In the genomic region with DNA sequence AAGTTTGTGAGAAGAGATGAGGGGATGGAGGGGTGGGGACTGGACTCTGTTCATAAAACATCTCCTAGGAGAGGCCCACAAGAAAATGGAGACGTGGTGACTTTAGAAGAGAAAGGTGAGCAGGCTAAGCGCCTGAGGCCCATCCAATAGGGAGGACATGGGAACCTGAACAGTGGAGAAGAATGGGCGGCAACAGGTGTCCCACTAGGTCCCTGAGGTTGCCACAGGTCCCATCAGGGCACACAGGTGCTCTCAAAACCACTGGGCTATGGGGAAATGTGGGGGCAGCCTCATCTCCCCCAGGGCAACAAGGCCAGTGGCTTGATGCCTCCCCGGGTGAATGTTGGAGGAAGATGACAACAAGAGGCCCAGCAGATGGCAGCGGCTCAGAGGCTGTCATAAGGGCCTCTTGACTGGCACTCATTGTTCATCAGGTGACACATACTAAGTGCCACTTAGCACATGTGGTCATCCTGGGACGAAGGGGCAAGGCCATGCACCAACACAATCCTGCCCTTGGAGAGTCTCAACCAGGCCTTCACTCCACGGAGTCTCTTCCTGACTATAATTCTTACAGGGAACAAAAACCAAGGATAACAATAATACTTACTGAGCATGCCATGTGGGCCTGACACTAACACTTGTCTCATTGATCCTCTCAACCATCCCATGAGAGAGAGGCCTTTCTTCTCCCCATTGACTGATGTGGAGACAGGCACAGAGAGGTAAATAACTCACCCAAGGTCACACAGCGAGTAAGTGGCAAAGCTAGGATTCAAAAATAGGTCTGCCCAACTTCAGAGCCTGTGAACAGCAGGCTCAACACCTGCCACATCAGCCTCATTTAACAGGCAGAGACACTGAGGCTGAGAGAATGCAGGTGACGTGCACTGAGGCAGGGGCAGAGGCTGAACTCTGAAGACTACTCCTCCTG, we compare ENCODE assay signal across 1 cellular context.
TF ChIP-seq lines count a peak whose summit lies in the region.

No MANE protein-coding gene starts in this region.

TF ChIP-seq in H1, 55 proteins besides CTCF, POLR2A, EP300 and RAD21:
- TF ChIP-seq CEBPB (IDR thresholded peaks at IDR 0.05; ENCODE audit: low read depth, low read length) (no peak), SAP30 (IDR thresholded peaks at IDR 0.05; ENCODE audit: insufficient read depth, insufficient replicate concordance, low read length) (no peak), SP1 (IDR thresholded peaks at IDR 0.05; ENCODE audit: low read depth, low read length) (no peak), SIRT6 (IDR thresholded peaks at IDR 0.05; ENCODE audit: low read length) (no peak), SRF (IDR thresholded peaks at IDR 0.05; ENCODE audit: low read depth, low read length) (no peak), RFX5 (IDR thresholded peaks at IDR 0.05; ENCODE audit: borderline replicate concordance, low read depth, low read length) (no peak), SIN3A (conservative IDR thresholded peaks at IDR 0.05 in 1 of 2, IDR thresholded peaks at IDR 0.05 in 1 of 2; ENCODE audit: low read depth in 1 of 2, low read length in 2 of 2) (no peak)
- TF ChIP-seq, protein P1, sequence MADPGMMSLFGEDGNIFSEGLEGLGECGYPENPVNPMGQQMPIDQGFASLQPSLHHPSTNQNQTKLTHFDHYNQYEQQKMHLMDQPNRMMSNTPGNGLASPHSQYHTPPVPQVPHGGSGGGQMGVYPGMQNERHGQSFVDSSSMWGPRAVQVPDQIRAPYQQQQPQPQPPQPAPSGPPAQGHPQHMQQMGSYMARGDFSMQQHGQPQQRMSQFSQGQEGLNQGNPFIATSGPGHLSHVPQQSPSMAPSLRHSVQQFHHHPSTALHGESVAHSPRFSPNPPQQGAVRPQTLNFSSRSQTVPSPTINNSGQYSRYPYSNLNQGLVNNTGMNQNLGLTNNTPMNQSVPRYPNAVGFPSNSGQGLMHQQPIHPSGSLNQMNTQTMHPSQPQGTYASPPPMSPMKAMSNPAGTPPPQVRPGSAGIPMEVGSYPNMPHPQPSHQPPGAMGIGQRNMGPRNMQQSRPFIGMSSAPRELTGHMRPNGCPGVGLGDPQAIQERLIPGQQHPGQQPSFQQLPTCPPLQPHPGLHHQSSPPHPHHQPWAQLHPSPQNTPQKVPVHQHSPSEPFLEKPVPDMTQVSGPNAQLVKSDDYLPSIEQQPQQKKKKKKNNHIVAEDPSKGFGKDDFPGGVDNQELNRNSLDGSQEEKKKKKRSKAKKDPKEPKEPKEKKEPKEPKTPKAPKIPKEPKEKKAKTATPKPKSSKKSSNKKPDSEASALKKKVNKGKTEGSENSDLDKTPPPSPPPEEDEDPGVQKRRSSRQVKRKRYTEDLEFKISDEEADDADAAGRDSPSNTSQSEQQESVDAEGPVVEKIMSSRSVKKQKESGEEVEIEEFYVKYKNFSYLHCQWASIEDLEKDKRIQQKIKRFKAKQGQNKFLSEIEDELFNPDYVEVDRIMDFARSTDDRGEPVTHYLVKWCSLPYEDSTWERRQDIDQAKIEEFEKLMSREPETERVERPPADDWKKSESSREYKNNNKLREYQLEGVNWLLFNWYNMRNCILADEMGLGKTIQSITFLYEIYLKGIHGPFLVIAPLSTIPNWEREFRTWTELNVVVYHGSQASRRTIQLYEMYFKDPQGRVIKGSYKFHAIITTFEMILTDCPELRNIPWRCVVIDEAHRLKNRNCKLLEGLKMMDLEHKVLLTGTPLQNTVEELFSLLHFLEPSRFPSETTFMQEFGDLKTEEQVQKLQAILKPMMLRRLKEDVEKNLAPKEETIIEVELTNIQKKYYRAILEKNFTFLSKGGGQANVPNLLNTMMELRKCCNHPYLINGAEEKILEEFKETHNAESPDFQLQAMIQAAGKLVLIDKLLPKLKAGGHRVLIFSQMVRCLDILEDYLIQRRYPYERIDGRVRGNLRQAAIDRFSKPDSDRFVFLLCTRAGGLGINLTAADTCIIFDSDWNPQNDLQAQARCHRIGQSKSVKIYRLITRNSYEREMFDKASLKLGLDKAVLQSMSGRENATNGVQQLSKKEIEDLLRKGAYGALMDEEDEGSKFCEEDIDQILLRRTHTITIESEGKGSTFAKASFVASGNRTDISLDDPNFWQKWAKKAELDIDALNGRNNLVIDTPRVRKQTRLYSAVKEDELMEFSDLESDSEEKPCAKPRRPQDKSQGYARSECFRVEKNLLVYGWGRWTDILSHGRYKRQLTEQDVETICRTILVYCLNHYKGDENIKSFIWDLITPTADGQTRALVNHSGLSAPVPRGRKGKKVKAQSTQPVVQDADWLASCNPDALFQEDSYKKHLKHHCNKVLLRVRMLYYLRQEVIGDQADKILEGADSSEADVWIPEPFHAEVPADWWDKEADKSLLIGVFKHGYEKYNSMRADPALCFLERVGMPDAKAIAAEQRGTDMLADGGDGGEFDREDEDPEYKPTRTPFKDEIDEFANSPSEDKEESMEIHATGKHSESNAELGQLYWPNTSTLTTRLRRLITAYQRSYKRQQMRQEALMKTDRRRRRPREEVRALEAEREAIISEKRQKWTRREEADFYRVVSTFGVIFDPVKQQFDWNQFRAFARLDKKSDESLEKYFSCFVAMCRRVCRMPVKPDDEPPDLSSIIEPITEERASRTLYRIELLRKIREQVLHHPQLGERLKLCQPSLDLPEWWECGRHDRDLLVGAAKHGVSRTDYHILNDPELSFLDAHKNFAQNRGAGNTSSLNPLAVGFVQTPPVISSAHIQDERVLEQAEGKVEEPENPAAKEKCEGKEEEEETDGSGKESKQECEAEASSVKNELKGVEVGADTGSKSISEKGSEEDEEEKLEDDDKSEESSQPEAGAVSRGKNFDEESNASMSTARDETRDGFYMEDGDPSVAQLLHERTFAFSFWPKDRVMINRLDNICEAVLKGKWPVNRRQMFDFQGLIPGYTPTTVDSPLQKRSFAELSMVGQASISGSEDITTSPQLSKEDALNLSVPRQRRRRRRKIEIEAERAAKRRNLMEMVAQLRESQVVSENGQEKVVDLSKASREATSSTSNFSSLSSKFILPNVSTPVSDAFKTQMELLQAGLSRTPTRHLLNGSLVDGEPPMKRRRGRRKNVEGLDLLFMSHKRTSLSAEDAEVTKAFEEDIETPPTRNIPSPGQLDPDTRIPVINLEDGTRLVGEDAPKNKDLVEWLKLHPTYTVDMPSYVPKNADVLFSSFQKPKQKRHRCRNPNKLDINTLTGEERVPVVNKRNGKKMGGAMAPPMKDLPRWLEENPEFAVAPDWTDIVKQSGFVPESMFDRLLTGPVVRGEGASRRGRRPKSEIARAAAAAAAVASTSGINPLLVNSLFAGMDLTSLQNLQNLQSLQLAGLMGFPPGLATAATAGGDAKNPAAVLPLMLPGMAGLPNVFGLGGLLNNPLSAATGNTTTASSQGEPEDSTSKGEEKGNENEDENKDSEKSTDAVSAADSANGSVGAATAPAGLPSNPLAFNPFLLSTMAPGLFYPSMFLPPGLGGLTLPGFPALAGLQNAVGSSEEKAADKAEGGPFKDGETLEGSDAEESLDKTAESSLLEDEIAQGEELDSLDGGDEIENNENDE (IDR thresholded peaks at IDR 0.05; ENCODE audit: insufficient replicate concordance, low read length) = no peak
- TF ChIP-seq, protein P2, sequence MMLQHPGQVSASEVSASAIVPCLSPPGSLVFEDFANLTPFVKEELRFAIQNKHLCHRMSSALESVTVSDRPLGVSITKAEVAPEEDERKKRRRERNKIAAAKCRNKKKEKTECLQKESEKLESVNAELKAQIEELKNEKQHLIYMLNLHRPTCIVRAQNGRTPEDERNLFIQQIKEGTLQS (IDR thresholded peaks at IDR 0.05; ENCODE audit: insufficient read depth, low read depth, low read length) = no peak
